In the genomic region with DNA sequence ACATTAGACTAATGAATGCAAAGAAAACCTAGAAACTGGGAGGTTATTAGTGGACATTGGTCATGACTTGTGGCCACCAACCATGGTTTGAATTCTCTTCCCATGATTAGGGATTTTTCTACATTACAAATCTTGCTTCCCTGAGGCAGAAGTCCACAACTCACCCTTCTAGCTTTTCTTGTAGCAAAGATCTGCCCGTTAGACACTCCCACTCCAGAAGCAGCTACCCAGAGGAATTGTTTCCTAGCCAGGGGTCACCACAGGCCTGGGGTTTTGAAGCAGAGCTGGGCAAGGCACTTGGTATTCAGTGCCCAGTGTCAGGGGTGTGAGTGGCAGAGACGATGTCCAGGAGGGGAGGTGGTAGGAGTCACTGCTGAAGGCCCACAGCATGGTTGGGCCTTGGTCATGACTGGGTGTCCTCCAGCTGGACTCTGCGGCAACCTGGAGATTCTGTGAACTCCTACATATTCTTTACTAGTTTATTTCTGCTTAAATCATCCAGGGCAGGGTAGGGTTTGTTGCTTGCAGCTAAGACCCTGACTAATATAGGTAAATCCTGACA, we compare ENCODE assay signal across 12 cellular contexts.
"Had no signal": no experiment of that assay in that cellular context is flagged by ENCODE, and none has a peak within 500 bp of the region (broad histone marks: within the 10 kb centered on the region; RNA-seq: fewer than 3 reads in every experiment).

No MANE protein-coding gene starts in this region.

- H3K4me3 ChIP-seq: hepatocyte, lung, mucosa of descending colon, ovary, skin epidermis, thyroid gland had no signal

- H3K9me3 Mint-ChIP-seq: activated B cell treated with CpG ODN at 0.5 μM for 24 hours; activated T-cell treated with anti-CD3 and anti-CD28 coated beads, Interleukin-2, amount 50 U/mL, for 72 hours; nephron progenitor cell had no signal

- ATAC-seq: activated T-cell treated with anti-CD3 and anti-CD28 coated beads, Interleukin-2, amount 50 U/mL, for 72 hours had no signal

- DNase-seq: activated B cell treated with CpG ODN at 0.5 μM for 24 hours; activated T-cell treated with anti-CD3 and anti-CD28 coated beads, Interleukin-2, amount 50 U/mL, for 72 hours; aorta; foreskin melanocyte; mucosa of descending colon; nephron progenitor cell; T-helper 2 cell; thyroid gland had no signal

- H3K27me3 ChIP-seq: hepatocyte, ovary, thyroid gland had no signal

- H3K36me3 ChIP-seq: ovary, thyroid gland had no signal

- H2AFZ ChIP-seq: hepatocyte had no signal

- H3K4me3 Mint-ChIP-seq: activated B cell treated with CpG ODN at 0.5 μM for 24 hours; activated T-cell treated with anti-CD3 and anti-CD28 coated beads, Interleukin-2, amount 50 U/mL, for 72 hours; nephron progenitor cell had no signal

- H3K27ac ChIP-seq: hepatocyte, ovary, thyroid gland had no signal

- H3K9me3 ChIP-seq: mucosa of descending colon, ovary, thyroid gland had no signal

- H3K27ac Mint-ChIP-seq: activated B cell treated with CpG ODN at 0.5 μM for 24 hours; activated T-cell treated with anti-CD3 and anti-CD28 coated beads, Interleukin-2, amount 50 U/mL, for 72 hours; nephron progenitor cell had no signal
